Comparison of ENCODE assay signal across 14 cellular contexts in the genomic region with DNA sequence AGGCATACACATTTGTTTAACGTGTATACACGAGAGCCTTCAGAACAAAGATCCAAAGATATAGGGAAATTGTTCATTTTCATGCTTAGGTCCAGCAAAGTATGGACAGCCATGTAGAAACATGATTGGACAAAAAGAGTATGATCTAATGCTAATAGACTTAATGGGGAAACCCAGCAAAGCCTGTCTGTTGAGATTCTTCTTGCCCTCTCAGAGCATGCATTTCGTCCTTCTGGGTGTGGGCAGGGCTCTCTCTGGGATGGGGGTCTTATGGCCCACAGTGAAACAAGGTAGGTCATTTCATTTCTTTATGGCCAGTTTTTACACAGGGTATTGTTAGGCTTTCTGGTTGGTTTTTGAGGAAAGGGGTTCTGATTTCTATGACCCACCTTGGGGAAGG.
DNase-seq lines count a peak whose midpoint lies in the region; FAIRE-seq and TF ChIP-seq lines count a peak whose summit lies in the region.
"Had no signal": no experiment of that assay in that cellular context is flagged by ENCODE, and none has a peak within 500 bp of the region (broad histone marks: within the 10 kb centered on the region; RNA-seq: fewer than 3 reads in every experiment).

No MANE protein-coding gene starts in this region.

- no peaks in the 10 kb centered on the region for H3K36me3 Mint-ChIP-seq in type B pancreatic cell

- H3K4me2 ChIP-seq in mammary epithelial cell (ENCODE audit: insufficient read depth, low read depth, low read length) = no peak overlapping the region
- H3K4me2 ChIP-seq: BLaER1 treated with 17β-estradiol and CSF1 and Interleukin-3, amounts not matched to agents 10 nM and 100 nM had no signal

- 88% methylated on average over 3 of the region's 3 CpGs for WGBS in mammary epithelial cell (ENCODE audit: low coverage, missing lambda C conversion rate)

- intact Hi-C loops in uterus (cut with DNase I; ENCODE audit: low total_unique reads) (no loop called here), mammary epithelial cell (cut with micrococcal nuclease) (no loop called here)

- in situ Hi-C loops in GM13977 (cut with MboI; ENCODE audit: low pct_unique_long_range_greater_than_20kb, low sequenced_read_pairs, unreplicated experiment) (no loop called here), mammary epithelial cell (cut with MboI; ENCODE audit: low sequenced_read_pairs in 2 of 2) (no loop called here)

- CTCF ChIA-PET in mammary epithelial cell (lab: Charles Lee; ENCODE audit: low non-redundant PET) = no interaction called here

- H3K9me3 Mint-ChIP-seq in type B pancreatic cell = peaks cover 3% of the 10 kb centered on the region
- H3K9me3 Mint-ChIP-seq: CD4-positive, CD25-positive, alpha-beta regulatory T cell had no signal

- H3K4me1 ChIP-seq in uterus (no peaks in the 10 kb centered on the region), mammary epithelial cell (ENCODE audit: insufficient read depth, low read length) (no peaks in the 10 kb centered on the region)

- peak overlapping the region; percentile 99 for H3K27ac Mint-ChIP-seq in type B pancreatic cell

- peak; percentile 15 for DNase-seq in ELF-1 (ENCODE audit: low read depth, low spot score)
- peak; percentile 21 for DNase-seq in bronchial epithelial cell (ENCODE audit: low read depth)
- DNase-seq in islet precursor cell = peak; percentile 53
- DNase-seq in type B pancreatic cell (ENCODE audit: extremely low spot score, unreplicated experiment) = no peak
- DNase-seq in uterus = no peak
- DNase-seq in GM13977 (ENCODE audit: low spot score) = no peak
- no peak for DNase-seq in mammary epithelial cell
- DNase-seq: ACHN; Calu3; CD4-positive, CD25-positive, alpha-beta regulatory T cell; DMS 273 treated with DMSO at 0.1 percent for 48 hours had no signal

- BruUV-seq in mammary epithelial cell (replicated peaks; lab: Mats Ljungman, UMichigan) = no TSS peak

- H3K9ac ChIP-seq in mammary epithelial cell (ENCODE audit: insufficient read depth, low read length) = no peak overlapping the region
- H3K9ac ChIP-seq: BLaER1 treated with 17β-estradiol and CSF1 and Interleukin-3, amounts not matched to agents 10 nM and 100 nM had no signal

- no peaks in the 10 kb centered on the region for H3K79me2 ChIP-seq in mammary epithelial cell (ENCODE audit: insufficient read depth, low read length)

- no peaks in the 10 kb centered on the region for H4K20me1 ChIP-seq in mammary epithelial cell (ENCODE audit: insufficient read depth, low read length)
- H4K20me1 ChIP-seq: BLaER1 treated with 17β-estradiol and CSF1 and Interleukin-3, amounts not matched to agents 10 nM and 100 nM had no signal

- H3K4me3 ChIP-seq in bronchial epithelial cell (ENCODE audit: low read depth, low read length) = no peak overlapping the region
- no peak overlapping the region for H3K4me3 ChIP-seq in uterus
- H3K4me3 ChIP-seq in mammary epithelial cell (replicated peaks in 1 of 3; ENCODE audit: insufficient read depth in 1 of 3, low read depth in 2 of 3, low read length in 3 of 3) = no peak overlapping the region
- H3K4me3 ChIP-seq: BLaER1 treated with 17β-estradiol and CSF1 and Interleukin-3, amounts not matched to agents 10 nM and 100 nM; GM12878 had no signal

- no peak for FAIRE-seq in bronchial epithelial cell (lab: Jason Lieb, UNC)
- FAIRE-seq: GM12878 had no signal

- H2AFZ ChIP-seq in mammary epithelial cell (ENCODE audit: low read depth, low read length) = no peak overlapping the region

- H3K9me3 ChIP-seq in uterus = no peaks in the 10 kb centered on the region
- no peaks in the 10 kb centered on the region for H3K9me3 ChIP-seq in mammary epithelial cell (replicated peaks; ENCODE audit: insufficient read depth, low read length)

- no peak for TF ChIP-seq POLR2A in uterus (IDR thresholded peaks at IDR 0.05)

- H3K27me3 ChIP-seq in bronchial epithelial cell (ENCODE audit: control insufficient read depth, insufficient read depth, low read length) = no peaks in the 10 kb centered on the region
- no peaks in the 10 kb centered on the region for H3K27me3 ChIP-seq in uterus
- no peaks in the 10 kb centered on the region for H3K27me3 ChIP-seq in mammary epithelial cell (ENCODE audit: insufficient read depth, low read length)
- H3K27me3 ChIP-seq: BLaER1 treated with 17β-estradiol and CSF1 and Interleukin-3, amounts not matched to agents 10 nM and 100 nM had no signal

- H3K4me1 Mint-ChIP-seq in type B pancreatic cell (ENCODE audit: unreplicated experiment) = peaks cover 18% of the 10 kb centered on the region

- H3K27me3 Mint-ChIP-seq in type B pancreatic cell = no peaks in the 10 kb centered on the region
- H3K27me3 Mint-ChIP-seq: CD4-positive, CD25-positive, alpha-beta regulatory T cell had no signal

- H3K36me3 ChIP-seq in bronchial epithelial cell (ENCODE audit: control insufficient read depth, insufficient read depth, low read length) (no peaks in the 10 kb centered on the region), uterus (no peaks in the 10 kb centered on the region), mammary epithelial cell (ENCODE audit: insufficient read depth, low read length) (no peaks in the 10 kb centered on the region)

- dilution Hi-C loops in mammary epithelial cell (cut with HindIII; ENCODE audit: low sequenced_read_pairs) = no loop called here

- H3K4me3 Mint-ChIP-seq in type B pancreatic cell = peak overlapping the region; percentile 87
- H3K4me3 Mint-ChIP-seq: CD4-positive, CD25-positive, alpha-beta regulatory T cell had no signal

- no peak overlapping the region for H3K27ac ChIP-seq in uterus
- no peak overlapping the region for H3K27ac ChIP-seq in mammary epithelial cell (ENCODE audit: insufficient read depth, low read depth, low read length)
- H3K27ac ChIP-seq: BLaER1 treated with 17β-estradiol and CSF1 and Interleukin-3, amounts not matched to agents 10 nM and 100 nM; HL-60 had no signal

- TF ChIP-seq CTCF in bronchial epithelial cell (IDR thresholded peaks at IDR 0.05; ENCODE audit: insufficient read depth, low read length, severe bottlenecking) (no peak), type B pancreatic cell (conservative IDR thresholded peaks at IDR 0.05) (no peak), uterus (IDR thresholded peaks at IDR 0.05) (no peak), GM13977 (IDR thresholded peaks at IDR 0.05; ENCODE audit: extremely low read depth, insufficient read depth, missing control alignments) (no peak), mammary epithelial cell (conservative IDR thresholded peaks at IDR 0.05 in 1 of 2, IDR thresholded peaks at IDR 0.05 in 1 of 2; ENCODE audit: extremely low read depth in 1 of 2, insufficient read depth in 1 of 2, low read depth in 1 of 2, low read length in 2 of 2) (no peak)

Comparison
In these comparisons a context has a peak if more than half of its experiments do, and no peak if none do; other contexts are left out.
1. DNase-seq: peak in ELF-1 (single experiment), bronchial epithelial cell (single experiment) and islet precursor cell (single experiment); none in type B pancreatic cell (single experiment), uterus (0 of 2), GM13977 (single experiment) and mammary epithelial cell (single experiment).